Comparison of ENCODE assay signal across 29 cellular contexts in genomic region chr1:157150631-157151030, GRCh38. TPM values are rescaled to one million over a fixed set of nuclear protein-coding genes. Genes with fewer than 3 reads are reported as not detected.
"Had no signal": no experiment of that assay in that cellular context is flagged by ENCODE, and none has a peak within 500 bp of the region (broad histone marks: within the 10 kb centered on the region; RNA-seq: fewer than 3 reads in every experiment).

No MANE protein-coding gene starts in this region.

- H3K4me3 Mint-ChIP-seq: activated naive CD4-positive, alpha-beta T cell treated with anti-CD3 and anti-CD28 coated beads for 36 hours; activated T-cell treated with anti-CD3 and anti-CD28 coated beads, Interleukin-2, amount 50 U/mL, for 4 hours; endodermal cell; neural crest cell had no signal

- H3K27me3 Mint-ChIP-seq: naive thymus-derived CD4-positive, alpha-beta T cell had no signal

- ATAC-seq: activated CD4-positive, CD25-positive, alpha-beta regulatory T cell treated with anti-CD3 and anti-CD28 coated beads, Interleukin-2, amount 50 U/mL, for 24 hours; activated T-cell treated with anti-CD3 and anti-CD28 coated beads, Interleukin-2, amount 50 U/mL, for 4 hours; foreskin keratinocyte; heart left ventricle; naive thymus-derived CD4-positive, alpha-beta T cell; pancreas had no signal

- H3K9me3 Mint-ChIP-seq: activated naive CD4-positive, alpha-beta T cell treated with anti-CD3 and anti-CD28 coated beads for 36 hours; activated T-cell treated with anti-CD3 and anti-CD28 coated beads, Interleukin-2, amount 50 U/mL, for 4 hours; endodermal cell; neural crest cell had no signal

- DNase-seq: activated CD8-positive, alpha-beta memory T cell treated with anti-CD3 and anti-CD28 coated beads, Interleukin-2, amount 50 U/mL, for 48 hours; activated effector memory CD4-positive, alpha-beta T cell treated with anti-CD3 and anti-CD28 coated beads, Interleukin-2, amount 50 U/mL, for 16 hours; activated naive CD4-positive, alpha-beta T cell treated with anti-CD3 and anti-CD28 coated beads for 36 hours; activated T-cell treated with anti-CD3 and anti-CD28 coated beads, Interleukin-2, amount 50 U/mL, for 4 hours; amygdala; central memory CD4-positive, alpha-beta T cell; endodermal cell; foreskin keratinocyte; heart left ventricle; midbrain; naive thymus-derived CD4-positive, alpha-beta T cell; nucleus accumbens; pancreas; retina; sigmoid colon; small intestine; stimulated activated CD4-positive, alpha-beta T cell treated with anti-CD3 and anti-CD28 coated beads, Interleukin-4, amount 100 ng/mL, for 24 hours; stimulated activated naive CD4-positive, alpha-beta T cell; T-helper 9 cell; WERI-Rb-1 had no signal

- H3K27ac Mint-ChIP-seq: activated naive CD4-positive, alpha-beta T cell treated with anti-CD3 and anti-CD28 coated beads for 36 hours; endodermal cell had no signal

RNA-seq across cellular contexts. Expression of gene ETV3L, which starts 51.0 kb away (rescaled TPM):
- total RNA-seq: activated naive CD4-positive, alpha-beta T cell treated with anti-CD3 and anti-CD28 coated beads for 36 hours; activated T-cell treated with anti-CD3 and anti-CD28 coated beads, Interleukin-2, amount 50 U/mL, for 4 hours; esophagus muscularis mucosa; foreskin keratinocyte; heart left ventricle; kidney epithelial cell; lower leg skin; naive thymus-derived CD4-positive, alpha-beta T cell; pancreas; prostate gland; sigmoid colon; temporal lobe; tibial nerve; ureter had no signal
